Comparison of ENCODE assay signal across 22 cellular contexts in the genomic region with DNA sequence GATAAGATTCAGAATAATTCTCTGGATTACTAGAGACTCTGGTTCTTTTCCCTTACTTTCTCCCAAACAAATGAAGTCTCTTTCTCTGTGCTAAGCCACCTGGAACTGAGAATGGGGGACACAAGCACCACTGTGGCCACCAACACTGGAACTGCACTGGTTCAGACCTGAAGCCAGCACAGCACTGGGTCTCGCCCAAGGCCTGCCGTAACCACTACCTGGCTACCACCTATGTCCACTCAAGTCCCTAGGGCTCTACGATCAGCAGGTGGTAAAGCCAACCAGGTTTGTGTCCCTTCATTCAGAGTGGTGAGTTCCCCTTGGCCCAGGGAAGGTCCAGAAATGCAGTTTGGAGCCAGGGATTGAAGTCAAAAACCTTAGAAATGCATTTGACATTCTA.
"Had no signal": no experiment of that assay in that cellular context is flagged by ENCODE, and none has a peak within 500 bp of the region (broad histone marks: within the 10 kb centered on the region; RNA-seq: fewer than 3 reads in every experiment).

No MANE protein-coding gene starts in this region.

- H3K9me3 Mint-ChIP-seq: dendritic cell treated with granulocyte-macrophage colony-stimulating factor and Interleukin-4, amounts not matched to agents 40 ng/mL and 50 ng/mL, for 4 days; endodermal cell had no signal

- H3K27ac Mint-ChIP-seq: dendritic cell treated with granulocyte-macrophage colony-stimulating factor and Interleukin-4, amounts not matched to agents 40 ng/mL and 50 ng/mL, for 4 days; effector memory CD8-positive, alpha-beta T cell; endodermal cell had no signal

- H3K9me3 ChIP-seq: colonic mucosa, esophagus muscularis mucosa, esophagus squamous epithelium, gastrocnemius medialis, gastroesophageal sphincter, heart left ventricle had no signal

- H3K4me1 ChIP-seq: colonic mucosa had no signal

- H3K4me3 Mint-ChIP-seq: dendritic cell treated with granulocyte-macrophage colony-stimulating factor and Interleukin-4, amounts not matched to agents 40 ng/mL and 50 ng/mL, for 4 days; effector memory CD8-positive, alpha-beta T cell; endodermal cell had no signal

- H3K27ac ChIP-seq: colonic mucosa, coronary artery, dorsolateral prefrontal cortex, epithelial cell of prostate, esophagus muscularis mucosa, esophagus squamous epithelium, foreskin keratinocyte, gastrocnemius medialis, gastroesophageal sphincter, heart left ventricle had no signal

- H3K36me3 ChIP-seq: colonic mucosa, esophagus muscularis mucosa, esophagus squamous epithelium, gastrocnemius medialis, gastroesophageal sphincter, heart left ventricle had no signal

- DNase-seq: colonic mucosa; cortex of kidney; dermis blood vessel endothelial cell; dorsolateral prefrontal cortex; effector CD4-positive, alpha-beta T cell; effector CD8-positive, alpha-beta T cell; effector memory CD4-positive, alpha-beta T cell; effector memory CD8-positive, alpha-beta T cell; endodermal cell; erythroblast; esophagus squamous epithelium; foreskin fibroblast; gastrocnemius medialis; glutamatergic neuron; head of caudate nucleus; heart left ventricle had no signal

- H3K27me3 ChIP-seq: colonic mucosa, esophagus muscularis mucosa, esophagus squamous epithelium, gastrocnemius medialis, gastroesophageal sphincter, heart left ventricle had no signal

- H3K4me3 ChIP-seq: colonic mucosa, coronary artery, dorsolateral prefrontal cortex, esophagus muscularis mucosa, esophagus squamous epithelium, gastrocnemius medialis, gastroesophageal sphincter, heart left ventricle had no signal

- H3K27me3 Mint-ChIP-seq: dendritic cell treated with granulocyte-macrophage colony-stimulating factor and Interleukin-4, amounts not matched to agents 40 ng/mL and 50 ng/mL, for 4 days; effector memory CD8-positive, alpha-beta T cell had no signal
